8 cellular contexts compared by ENCODE assay signal in the genomic region with DNA sequence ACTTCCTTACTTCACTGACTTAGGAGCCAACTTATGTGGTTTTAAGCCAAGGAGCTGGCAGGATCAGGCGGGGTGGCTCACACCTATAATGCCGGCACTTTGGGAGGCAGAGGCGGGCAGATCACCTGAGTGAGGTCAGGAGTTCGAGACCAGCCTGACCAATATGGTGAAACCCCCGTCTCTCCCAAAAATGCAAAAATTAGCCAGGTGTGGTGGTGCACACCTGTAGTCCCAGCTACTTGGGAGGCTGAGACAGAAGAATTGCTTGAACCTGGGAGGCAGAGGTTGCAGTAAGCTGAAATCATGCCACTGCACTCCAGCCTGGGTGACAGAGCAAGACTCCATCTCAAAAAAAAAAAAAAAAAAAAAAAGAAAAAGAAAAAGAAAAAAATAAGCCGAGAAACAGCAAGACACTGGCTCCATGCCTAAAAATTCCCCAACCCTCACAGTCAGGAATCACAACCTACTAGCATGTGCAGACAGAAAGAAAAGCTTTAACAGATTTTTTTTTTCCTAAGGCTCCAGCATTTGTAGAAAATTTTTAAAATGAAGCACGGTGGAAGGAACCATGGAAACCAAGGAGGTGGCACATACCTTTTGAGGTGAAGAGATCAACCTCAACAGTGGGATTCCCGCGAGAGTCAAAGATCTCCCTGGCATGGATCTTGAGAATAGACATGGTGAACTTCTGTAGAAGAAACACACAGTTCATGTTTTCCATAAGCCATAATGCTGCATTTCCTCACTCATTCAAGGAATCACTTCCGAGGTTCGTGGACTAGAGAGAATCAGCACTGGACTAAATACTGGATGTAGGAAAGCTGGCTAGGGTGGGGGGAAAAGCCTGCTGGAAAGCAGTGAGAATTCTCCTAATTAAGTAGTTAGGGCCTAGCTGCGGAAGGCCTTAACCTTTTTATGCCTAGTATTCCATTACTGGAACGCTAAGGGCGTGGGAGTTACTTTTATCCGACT. TPM values are rescaled to one million over a fixed set of nuclear protein-coding genes. Genes with fewer than 3 reads are reported as not detected.
DNase-seq lines count a peak whose midpoint lies in the region; ATAC-seq and TF ChIP-seq lines count a peak whose summit lies in the region.

No MANE protein-coding gene starts in this region.

- H3K36me3 Mint-ChIP-seq in activated CD4-positive, alpha-beta memory T cell treated with anti-CD3 and anti-CD28 coated beads, Interleukin-2, amount 10 ng/mL, durations not matched to agents 7 days and 5 days (ENCODE audit: low read depth), result peaks cover 88% of the 10 kb centered on the region

- no peak for ATAC-seq in stimulated activated naive CD8-positive, alpha-beta T cell treated with anti-CD3 and anti-CD28 coated beads, Interleukin-15, amount 100 ng/mL, for 72 hours
- no peak for ATAC-seq in GM21381 (IDR thresholded peaks at IDR 0.05; ENCODE audit: unreplicated experiment)

- H3K4me1 Mint-ChIP-seq in activated CD4-positive, alpha-beta memory T cell treated with anti-CD3 and anti-CD28 coated beads, Interleukin-2, amount 10 ng/mL, durations not matched to agents 7 days and 5 days, result peaks cover 71% of the 10 kb centered on the region
- peaks cover 74% of the 10 kb centered on the region for H3K4me1 Mint-ChIP-seq in stimulated activated naive CD8-positive, alpha-beta T cell treated with anti-CD3 and anti-CD28 coated beads, Interleukin-15, amount 100 ng/mL, for 72 hours

- H3K27me3 Mint-ChIP-seq in activated CD4-positive, alpha-beta memory T cell treated with anti-CD3 and anti-CD28 coated beads, Interleukin-2, amount 10 ng/mL, durations not matched to agents 7 days and 5 days, result no peaks in the 10 kb centered on the region
- no peaks in the 10 kb centered on the region for H3K27me3 Mint-ChIP-seq in stimulated activated naive CD8-positive, alpha-beta T cell treated with anti-CD3 and anti-CD28 coated beads, Interleukin-15, amount 100 ng/mL, for 72 hours

- H3K27ac Mint-ChIP-seq in activated CD4-positive, alpha-beta memory T cell treated with anti-CD3 and anti-CD28 coated beads, Interleukin-2, amount 10 ng/mL, durations not matched to agents 7 days and 5 days, result peak overlapping the region; percentile 99
- H3K27ac Mint-ChIP-seq in stimulated activated naive CD8-positive, alpha-beta T cell treated with anti-CD3 and anti-CD28 coated beads, Interleukin-15, amount 100 ng/mL, for 72 hours, result peak overlapping the region; percentile 13 to 100

- no peak overlapping the region for H3K4me3 ChIP-seq in fibroblast of villous mesenchyme (ENCODE audit: low read depth, low read length)

- POLR2A ChIA-PET in activated CD4-positive, alpha-beta memory T cell treated with anti-CD3 and anti-CD28 coated beads, Interleukin-2, amount 10 ng/mL, durations not matched to agents 7 days and 5 days (lab: Charles Lee), result interaction anchor here (0.6 to 10.0 kb wide), 8 partner anchors 9 to 113 kb away, joined by 3 to 119 read pairs (median 6); no protein-coding TSS in a partner anchor

- DNase-seq in DMS 273 (lab: John Stamatoyannopoulos, UW; ENCODE audit: unreplicated experiment) (peak; percentile 36), DMS 273 treated with DMSO at 0.1 percent for 48 hours (lab: John Stamatoyannopoulos, UW) (no peak), fibroblast of villous mesenchyme (ENCODE audit: low read depth) (peak; percentile 43), cerebellum (ENCODE audit: low spot score) (no peak), Ammon's horn (ENCODE audit: low spot score) (no peak)
- DNase-seq in activated CD4-positive, alpha-beta memory T cell treated with anti-CD3 and anti-CD28 coated beads, Interleukin-2, amount 10 ng/mL, durations not matched to agents 7 days and 5 days, result no peak
- no peak for DNase-seq in stimulated activated naive CD8-positive, alpha-beta T cell treated with anti-CD3 and anti-CD28 coated beads, Interleukin-15, amount 100 ng/mL, for 72 hours

- H3K9me3 Mint-ChIP-seq in activated CD4-positive, alpha-beta memory T cell treated with anti-CD3 and anti-CD28 coated beads, Interleukin-2, amount 10 ng/mL, durations not matched to agents 7 days and 5 days, result no peaks in the 10 kb centered on the region
- no peaks in the 10 kb centered on the region for H3K9me3 Mint-ChIP-seq in stimulated activated naive CD8-positive, alpha-beta T cell treated with anti-CD3 and anti-CD28 coated beads, Interleukin-15, amount 100 ng/mL, for 72 hours

- peak overlapping the region; percentile 99 for H3K4me3 Mint-ChIP-seq in activated CD4-positive, alpha-beta memory T cell treated with anti-CD3 and anti-CD28 coated beads, Interleukin-2, amount 10 ng/mL, durations not matched to agents 7 days and 5 days
- peak overlapping the region; percentile 91 to 99 for H3K4me3 Mint-ChIP-seq in stimulated activated naive CD8-positive, alpha-beta T cell treated with anti-CD3 and anti-CD28 coated beads, Interleukin-15, amount 100 ng/mL, for 72 hours

- TF ChIP-seq CTCF in fibroblast of villous mesenchyme (IDR thresholded peaks at IDR 0.05; ENCODE audit: insufficient read depth, low read depth, low read length), result no peak

- CTCF ChIA-PET in activated CD4-positive, alpha-beta memory T cell treated with anti-CD3 and anti-CD28 coated beads, Interleukin-2, amount 10 ng/mL, durations not matched to agents 7 days and 5 days (lab: Charles Lee), result interaction anchor here (0.5 to 4.6 kb wide), 8 partner anchors 8 to 131 kb away, joined by 3 to 38 read pairs (median 4); no protein-coding TSS in a partner anchor

RNA-seq across cellular contexts. Expression of gene ENO1, which starts 4.0 kb away (rescaled TPM):
- total RNA-seq in activated CD4-positive, alpha-beta memory T cell treated with anti-CD3 and anti-CD28 coated beads, Interleukin-2, amount 10 ng/mL, durations not matched to agents 7 days and 5 days, result 1,000 to 10,000 TPM; 2,453 to 2,472 TPM
- total RNA-seq in fibroblast of villous mesenchyme (1,401 and 1,535 TPM in 2 replicates), cerebellum (291 TPM)

RNA-seq across cellular contexts. Expression of gene RERE, which starts 57.1 kb away (rescaled TPM):
- 100 to 1,000 TPM in 1 of 2 experiments, 10 to 100 TPM in 1; 96.6 to 101 TPM for total RNA-seq in activated CD4-positive, alpha-beta memory T cell treated with anti-CD3 and anti-CD28 coated beads, Interleukin-2, amount 10 ng/mL, durations not matched to agents 7 days and 5 days
- total RNA-seq in fibroblast of villous mesenchyme (51.4 and 56.0 TPM in 2 replicates), cerebellum (578 TPM)

Comparison
In these comparisons a context has a peak if more than half of its experiments do, and no peak if none do; other contexts are left out.
1. DNase-seq: peak in DMS 273 (single experiment) and fibroblast of villous mesenchyme (single experiment); none in DMS 273 treated with DMSO at 0.1 percent for 48 hours (single experiment), activated CD4-positive, alpha-beta memory T cell treated with anti-CD3 and anti-CD28 coated beads, Interleukin-2, amount 10 ng/mL, durations not matched to agents 7 days and 5 days (single experiment), stimulated activated naive CD8-positive, alpha-beta T cell treated with anti-CD3 and anti-CD28 coated beads, Interleukin-15, amount 100 ng/mL, for 72 hours (0 of 2), cerebellum (single experiment) and Ammon's horn (single experiment).